In the genomic region with DNA sequence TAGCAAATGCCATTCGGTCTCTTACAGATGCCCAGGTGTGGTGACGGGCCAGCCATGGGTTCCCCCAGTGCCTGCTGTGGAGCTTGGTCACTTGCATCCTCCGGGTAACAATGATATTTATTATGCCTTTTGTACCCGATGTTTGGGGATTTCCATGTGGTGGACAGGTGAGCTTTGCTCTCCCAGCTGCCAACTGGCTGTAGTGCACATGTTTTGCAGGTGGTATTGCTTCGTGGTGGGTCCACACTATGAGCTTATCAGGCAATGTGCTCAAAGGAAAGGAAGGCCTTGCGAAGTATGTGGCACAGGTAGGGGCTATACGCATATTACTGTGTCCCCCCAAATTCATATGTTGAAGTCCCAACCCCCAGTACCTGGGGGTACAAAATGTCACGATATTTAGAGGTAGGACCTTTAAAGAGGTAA, we compare ENCODE assay signal across 8 cellular contexts. TPM values are rescaled to one million over a fixed set of nuclear protein-coding genes. Genes with fewer than 3 reads are reported as not detected.
"Had no signal": no experiment of that assay in that cellular context is flagged by ENCODE, and none has a peak within 500 bp of the region (broad histone marks: within the 10 kb centered on the region; RNA-seq: fewer than 3 reads in every experiment).

No MANE protein-coding gene starts in this region.

- H3K36me3 Mint-ChIP-seq: IgD-negative memory B cell had no signal

- H3K27ac Mint-ChIP-seq: HFFc6, IgD-negative memory B cell had no signal

- H3K36me3 ChIP-seq: HAP-1 had no signal

- H3K9me3 Mint-ChIP-seq: HFFc6, IgD-negative memory B cell had no signal

- H3K4me3 ChIP-seq: HAP-1 had no signal

- H3K4me3 Mint-ChIP-seq: HFFc6, IgD-negative memory B cell had no signal

- DNase-seq: GOT3, H7, HFFc6, KBM-7 had no signal

- H3K9me3 ChIP-seq: HAP-1 had no signal

- H3K4me1 ChIP-seq: HAP-1 had no signal

RNA-seq across cellular contexts. Expression of gene CTCFL, which starts 4.2 kb away (rescaled TPM):
- total RNA-seq: H4, HFFc6, HT-29 had no signal
- polyA plus RNA-seq: IgD-negative memory B cell had no signal

RNA-seq across cellular contexts. Expression of gene PCK1, which starts 31.7 kb away (rescaled TPM):
- total RNA-seq: H7, HFFc6 had no signal
- polyA plus RNA-seq: IgD-negative memory B cell had no signal
